In the genomic region with DNA sequence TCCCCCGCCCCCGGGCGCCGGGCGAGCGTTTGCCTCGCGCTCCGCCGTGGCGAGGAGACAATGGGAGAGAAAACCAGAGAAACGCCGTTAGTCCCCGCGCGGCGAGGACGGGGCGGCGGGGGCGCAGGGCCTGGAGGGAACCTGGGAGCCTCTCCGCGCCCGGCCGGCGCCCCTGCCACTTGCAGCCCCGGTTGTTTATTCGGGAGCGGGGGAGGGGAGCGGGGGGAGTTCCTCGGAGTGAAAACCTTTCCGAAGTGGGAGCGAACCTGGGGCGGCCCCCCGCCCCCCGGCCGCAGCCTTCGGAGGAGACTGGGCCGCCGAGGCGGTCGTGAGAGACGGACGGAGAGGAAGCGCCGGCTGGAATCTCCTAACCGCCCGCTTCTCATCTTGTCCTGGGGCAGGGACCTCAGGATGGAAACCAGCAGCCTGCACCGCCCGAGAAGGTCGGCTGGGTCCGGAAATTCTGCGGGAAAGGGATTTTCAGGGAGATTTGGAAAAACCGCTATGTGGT, we compare ENCODE assay signal across 8 cellular contexts. TPM values are rescaled to one million over a fixed set of nuclear protein-coding genes. Genes with fewer than 3 reads are reported as not detected.
A peak's percentile ranks its signal among the peaks of the same experiment; 100 is the strongest.
DNase-seq lines count a peak whose midpoint lies in the region; ATAC-seq and TF ChIP-seq lines count a peak whose summit lies in the region.

No MANE protein-coding gene starts in this region.

- H3K4me2 ChIP-seq in neural progenitor cell = peak overlapping the region; percentile 98

- peaks cover 21% of the 10 kb centered on the region for H3K4me1 ChIP-seq in neural progenitor cell

- peaks cover 21% of the 10 kb centered on the region for H3F3A ChIP-seq in neural progenitor cell (ENCODE audit: low read depth)

- H4K20me1 ChIP-seq in neural progenitor cell (ENCODE audit: low read depth) = peaks cover 41% of the 10 kb centered on the region

- CTCF ChIA-PET in AG04450 (lab: Charles Lee) (interaction anchor here (2.9 kb wide), 1 partner anchor 78 kb away, joined by 16 read pairs; no protein-coding TSS in a partner anchor), HEK293T (lab: Yijun Ruan, JAX) (interaction anchor here (1.1 kb wide), 1 partner anchor 11 kb away, joined by 4 read pairs; no protein-coding TSS in a partner anchor)
- CTCF ChIA-PET in activated CD4-positive, alpha-beta T cell treated with anti-CD3 and anti-CD28 coated beads, Interleukin-2, amount 10 ng/mL, durations not matched to agents 7 days and 5 days (lab: Charles Lee) = interaction anchor here (0.9 to 1.5 kb wide), 4 partner anchors 9 to 262 kb away, joined by 3 to 6 read pairs (median 3); a partner anchor contains a TSS

- H3K4me3 Mint-ChIP-seq in activated CD4-positive, alpha-beta T cell treated with anti-CD3 and anti-CD28 coated beads, Interleukin-2, amount 10 ng/mL, durations not matched to agents 7 days and 5 days = peak overlapping the region; percentile 88
- H3K4me3 Mint-ChIP-seq in neural progenitor cell = peak overlapping the region; percentile 98

- H3K4me3 ChIP-seq in AG04450 (ENCODE audit: low read depth, low read length) = peak overlapping the region; percentile 90
- H3K4me3 ChIP-seq in epithelial cell of esophagus (ENCODE audit: low read length) = peak overlapping the region; percentile 30
- peak overlapping the region; percentile 95 for H3K4me3 ChIP-seq in neural progenitor cell

- H3K36me3 ChIP-seq in neural progenitor cell = no peaks in the 10 kb centered on the region

- peaks cover 62% of the 10 kb centered on the region for H3K4me1 Mint-ChIP-seq in activated CD4-positive, alpha-beta T cell treated with anti-CD3 and anti-CD28 coated beads, Interleukin-2, amount 10 ng/mL, durations not matched to agents 7 days and 5 days
- H3K4me1 Mint-ChIP-seq in neural progenitor cell = peaks cover 44% of the 10 kb centered on the region

- ATAC-seq in HG03045 (IDR thresholded peaks at IDR 0.05; ENCODE audit: unreplicated experiment) = no peak

- peaks cover 20% of the 10 kb centered on the region for H3K27me3 Mint-ChIP-seq in activated CD4-positive, alpha-beta T cell treated with anti-CD3 and anti-CD28 coated beads, Interleukin-2, amount 10 ng/mL, durations not matched to agents 7 days and 5 days
- peaks cover 11% of the 10 kb centered on the region for H3K27me3 Mint-ChIP-seq in neural progenitor cell (ENCODE audit: insufficient read depth, low read depth)

- in situ Hi-C loops in KBM-7 (cut with MboI; ENCODE audit: low pct_unique_long_range_greater_than_20kb, low sequenced_read_pairs) = no loop called here

- peak overlapping the region; percentile 85 for H3K27ac ChIP-seq in AG04450 (ENCODE audit: low read depth, low read length)
- H3K27ac ChIP-seq in neural progenitor cell = no peak overlapping the region

- H2AFZ ChIP-seq in neural progenitor cell (replicated peaks) = peak overlapping the region; percentile 74

- H3K36me3 Mint-ChIP-seq in activated CD4-positive, alpha-beta T cell treated with anti-CD3 and anti-CD28 coated beads, Interleukin-2, amount 10 ng/mL, durations not matched to agents 7 days and 5 days (ENCODE audit: low read depth) = peaks cover 41% of the 10 kb centered on the region
- H3K36me3 Mint-ChIP-seq in neural progenitor cell = peaks cover 31% of the 10 kb centered on the region

- H3K9me3 Mint-ChIP-seq in activated CD4-positive, alpha-beta T cell treated with anti-CD3 and anti-CD28 coated beads, Interleukin-2, amount 10 ng/mL, durations not matched to agents 7 days and 5 days = no peaks in the 10 kb centered on the region
- H3K9me3 Mint-ChIP-seq in neural progenitor cell = no peaks in the 10 kb centered on the region

- H3K27ac Mint-ChIP-seq in activated CD4-positive, alpha-beta T cell treated with anti-CD3 and anti-CD28 coated beads, Interleukin-2, amount 10 ng/mL, durations not matched to agents 7 days and 5 days = peak overlapping the region; percentile 92
- peak overlapping the region; percentile 99 for H3K27ac Mint-ChIP-seq in neural progenitor cell

- H3K9ac ChIP-seq in neural progenitor cell = peak overlapping the region; percentile 83

- H3K9me3 ChIP-seq in AG04450 (ENCODE audit: control insufficient read depth, insufficient read depth, low read length) (no peaks in the 10 kb centered on the region), neural progenitor cell (ENCODE audit: low read depth) (no peaks in the 10 kb centered on the region)

- peaks cover 53% of the 10 kb centered on the region for H3K79me2 ChIP-seq in neural progenitor cell (ENCODE audit: low read depth)

- POLR2A ChIA-PET in AG04450 (lab: Yijun Ruan, JAX) (interaction anchor here (1.0 to 6.2 kb wide), 5 partner anchors 10 to 263 kb away, joined by 4 to 149 read pairs (median 7); a partner anchor contains a TSS), HEK293T (lab: Yijun Ruan, JAX) (interaction anchor here (0.9 to 2.6 kb wide), 5 partner anchors 10 to 263 kb away, joined by 3 to 15 read pairs (median 4); a partner anchor contains a TSS)
- POLR2A ChIA-PET in activated CD4-positive, alpha-beta T cell treated with anti-CD3 and anti-CD28 coated beads, Interleukin-2, amount 10 ng/mL, durations not matched to agents 7 days and 5 days (lab: Charles Lee) = interaction anchor here (1.2 kb wide), 1 partner anchor 9 kb away, joined by 4 read pairs; no protein-coding TSS in a partner anchor

- H3K27me3 ChIP-seq in AG04450 (ENCODE audit: control insufficient read depth, insufficient read depth, low read length) (no peaks in the 10 kb centered on the region), neural progenitor cell (no peaks in the 10 kb centered on the region)

- no peak for DNase-seq in AG04450 (ENCODE audit: low read depth, low spot score)
- peak; percentile 49 for DNase-seq in HEK293T (ENCODE audit: extremely low spot score)
- no peak for DNase-seq in activated CD4-positive, alpha-beta T cell treated with anti-CD3 and anti-CD28 coated beads, Interleukin-2, amount 10 ng/mL, durations not matched to agents 7 days and 5 days
- DNase-seq in epithelial cell of esophagus (ENCODE audit: low read depth) = no peak
- DNase-seq in neural progenitor cell (ENCODE audit: low spot score) = peak; percentile 59
- DNase-seq in middle frontal gyrus (ENCODE audit: extremely low spot score, low spot score) = no peak
- DNase-seq in KBM-7 = no peak

- no peak for TF ChIP-seq CTCF in AG04450 (IDR thresholded peaks at IDR 0.05; ENCODE audit: low read depth, low read length)
- no peak for TF ChIP-seq CTCF in epithelial cell of esophagus (IDR thresholded peaks at IDR 0.05; ENCODE audit: insufficient read depth, low read depth, low read length, missing control alignments)
- TF ChIP-seq CTCF in neural progenitor cell (IDR thresholded peaks at IDR 0.05) = no peak

TF ChIP-seq in HEK293T, 16 proteins besides CTCF, POLR2A, EP300 and RAD21:
- no peak for TF ChIP-seq SUZ12 (IDR thresholded peaks at IDR 0.05)
- TF ChIP-seq HDGF (IDR thresholded peaks at IDR 0.05; ENCODE audit: borderline replicate concordance) = no peak
- TF ChIP-seq TARDBP (IDR thresholded peaks at IDR 0.05) = no peak

RNA-seq across cellular contexts. Expression of a gene that starts 0.8 kb away (rescaled TPM):
- 62.0 and 73.4 TPM in 2 replicates for polyA plus RNA-seq in AG04450 (2011; rRNA removed)
- 59.9 and 86.9 TPM in 2 replicates for polyA minus RNA-seq in AG04450 (2011; rRNA and poly(A)+ RNA removed)
- 10 to 100 TPM; 65.6 to 67.7 TPM for total RNA-seq in activated CD4-positive, alpha-beta T cell treated with anti-CD3 and anti-CD28 coated beads, Interleukin-2, amount 10 ng/mL, durations not matched to agents 7 days and 5 days
- 39.3 and 43.3 TPM in 2 replicates for total RNA-seq in neural progenitor cell (ENCODE audit: low replicate concordance)

Comparison
In these comparisons a context has a peak if more than half of its experiments do, and no peak if none do; other contexts are left out.
1. DNase-seq: peak in HEK293T (single experiment) and neural progenitor cell (single experiment); none in AG04450 (single experiment), activated CD4-positive, alpha-beta T cell treated with anti-CD3 and anti-CD28 coated beads, Interleukin-2, amount 10 ng/mL, durations not matched to agents 7 days and 5 days (single experiment), epithelial cell of esophagus (single experiment), middle frontal gyrus (single experiment) and KBM-7 (single experiment).
2. H3K4me3 ChIP-seq: peak in every context shown above with its lines; median percentile 95 in neural progenitor cell; 90 in AG04450; 30 in epithelial cell of esophagus.